ENCODE assay signal across 25 cellular contexts in genomic region chr2:71862921-71863320, GRCh38.
DNase-seq lines count a peak whose midpoint lies in the region; ATAC-seq, FAIRE-seq and TF ChIP-seq lines count a peak whose summit lies in the region.
"Had no signal": no experiment of that assay in that cellular context is flagged by ENCODE, and none has a peak within 500 bp of the region (broad histone marks: within the 10 kb centered on the region; RNA-seq: fewer than 3 reads in every experiment).

No MANE protein-coding gene starts in this region.

- H4K20me1 ChIP-seq in osteoblast (ENCODE audit: insufficient read depth, low read length): no peaks in the 10 kb centered on the region
- H4K20me1 ChIP-seq: BLaER1 treated with 17β-estradiol and CSF1 and Interleukin-3, amounts not matched to agents 10 nM and 100 nM had no signal

- no peak overlapping the region for H3K4me2 ChIP-seq in osteoblast (ENCODE audit: insufficient read depth, low read length)
- H3K4me2 ChIP-seq: BLaER1 treated with 17β-estradiol and CSF1 and Interleukin-3, amounts not matched to agents 10 nM and 100 nM had no signal

- DNase-seq in AG08395 (ENCODE audit: low spot score): peak; percentile 23
- DNase-seq in osteoblast (ENCODE audit: insufficient read length, low spot score, missing footprints): no peak
- DNase-seq in urothelium cell line (ENCODE audit: low spot score): no peak
- no peak for DNase-seq in NCI-H128 (lab: John Stamatoyannopoulos, UW; ENCODE audit: unreplicated experiment)
- no peak for DNase-seq in middle frontal gyrus (ENCODE audit: extremely low spot score, low spot score)
- DNase-seq: AML-193; BE2C; CD4-positive, alpha-beta T cell; CD8-positive, alpha-beta memory T cell; DMS53; DMS79 treated with DMSO at 0.1 percent for 48 hours; GF-D8; GOT3; HFFc6 had no signal

- peak; percentile 44 for FAIRE-seq in urothelium cell line (lab: Jason Lieb, UNC)
- FAIRE-seq: A204.1, D721Med, GM12891, GM18507, GM19239, H54 had no signal

- H3K27me3 ChIP-seq in osteoblast (ENCODE audit: insufficient read depth, low read length): peaks cover 14% of the 10 kb centered on the region
- H3K27me3 ChIP-seq: BE2C; BLaER1 treated with 17β-estradiol and CSF1 and Interleukin-3, amounts not matched to agents 10 nM and 100 nM had no signal

- H3K9me3 ChIP-seq in osteoblast (ENCODE audit: low read depth, low read length): no peaks in the 10 kb centered on the region
- H3K9me3 ChIP-seq: BE2C; BLaER1 treated with 17β-estradiol and CSF1 and Interleukin-3, amounts not matched to agents 10 nM and 100 nM; HAP-1 had no signal

- H3K4me1 ChIP-seq in osteoblast (ENCODE audit: insufficient read depth, low read length): no peaks in the 10 kb centered on the region
- H3K4me1 ChIP-seq: BE2C; BLaER1 treated with 17β-estradiol and CSF1 and Interleukin-3, amounts not matched to agents 10 nM and 100 nM; HAP-1 had no signal

- no peak for TF ChIP-seq CTCF in VCaP (conservative IDR thresholded peaks at IDR 0.05)
- no peak for TF ChIP-seq CTCF in osteoblast (IDR thresholded peaks at IDR 0.05; ENCODE audit: extremely low read depth, low read depth, low read length)

- no peak overlapping the region for H3K4me3 ChIP-seq in osteoblast (ENCODE audit: insufficient read depth, low read length)
- H3K4me3 ChIP-seq: BLaER1 treated with 17β-estradiol and CSF1 and Interleukin-3, amounts not matched to agents 10 nM and 100 nM; HAP-1 had no signal

- H3K79me2 ChIP-seq in osteoblast (ENCODE audit: insufficient read depth, low read length): no peaks in the 10 kb centered on the region

- ATAC-seq in GM21576 (IDR thresholded peaks at IDR 0.05; ENCODE audit: unreplicated experiment): no peak

- H3K27ac ChIP-seq in VCaP: peak overlapping the region; percentile 37; the same call in 1 of the 2 replicates
- no peak overlapping the region for H3K27ac ChIP-seq in osteoblast (ENCODE audit: low read depth, low read length)
- H3K27ac ChIP-seq: 22Rv1; BLaER1 treated with 17β-estradiol and CSF1 and Interleukin-3, amounts not matched to agents 10 nM and 100 nM had no signal

- no peaks in the 10 kb centered on the region for H3K36me3 ChIP-seq in osteoblast (ENCODE audit: insufficient read depth, low read length)
- H3K36me3 ChIP-seq: BE2C; BLaER1 treated with 17β-estradiol and CSF1 and Interleukin-3, amounts not matched to agents 10 nM and 100 nM; HAP-1 had no signal

- H2AFZ ChIP-seq in osteoblast (ENCODE audit: low read length): peak overlapping the region; percentile 18
